Comparison of ENCODE assay signal across 10 cellular contexts in the genomic region with DNA sequence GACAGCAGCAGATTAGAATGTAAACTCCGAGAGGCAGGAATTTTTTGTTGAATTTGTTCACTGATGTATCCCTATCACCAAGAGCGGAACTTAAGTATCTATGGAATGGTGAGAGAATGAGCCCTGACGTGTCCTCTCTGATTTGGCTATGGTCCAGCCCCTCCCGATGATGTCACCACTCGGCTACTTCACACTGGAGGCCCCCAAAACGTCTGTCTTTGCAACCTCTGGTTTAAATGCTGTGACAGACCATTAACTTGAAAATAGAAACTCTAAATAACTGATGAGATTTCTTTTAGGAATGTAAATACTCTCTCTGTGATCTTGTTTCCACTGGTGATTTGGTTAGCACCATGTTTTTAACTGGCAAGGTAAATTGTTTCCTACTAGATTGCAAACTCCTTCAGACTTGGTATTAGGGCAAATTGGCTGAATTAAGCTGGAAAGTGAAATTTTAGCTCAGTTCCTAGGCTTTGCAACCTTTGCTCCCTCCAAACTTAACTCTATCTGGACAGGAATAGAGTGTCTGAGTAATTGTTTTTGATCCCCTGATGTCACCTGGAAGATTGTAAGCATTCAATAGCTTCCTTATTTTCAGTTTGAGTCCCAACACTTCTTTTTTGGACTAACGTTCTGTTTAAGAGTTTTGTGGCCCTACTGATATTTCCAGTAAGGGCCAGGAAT. TPM values are rescaled to one million over a fixed set of nuclear protein-coding genes. Genes with fewer than 3 reads are reported as not detected.
DNase-seq lines count a peak whose midpoint lies in the region; ATAC-seq and TF ChIP-seq lines count a peak whose summit lies in the region.
"Had no signal": no experiment of that assay in that cellular context is flagged by ENCODE, and none has a peak within 500 bp of the region (broad histone marks: within the 10 kb centered on the region; RNA-seq: fewer than 3 reads in every experiment).

No MANE protein-coding gene starts in this region.

- intact Hi-C loops in PC-3 (cut with micrococcal nuclease), result no loop called here

- POLR2A ChIA-PET in PC-3 (lab: Charles Lee; ENCODE audit: unreplicated experiment), result no interaction called here

- TF ChIP-seq CTCF in PC-3 (conservative IDR thresholded peaks at IDR 0.05; ENCODE audit: low read depth, low read length), result no peak
- TF ChIP-seq CTCF in fibroblast of lung (conservative IDR thresholded peaks at IDR 0.05 in 1 of 2, IDR thresholded peaks at IDR 0.05 in 1 of 2; ENCODE audit: low read depth in 1 of 2, low read length in 2 of 2), result no peak

- H3K9me3 ChIP-seq in PC-3 (ENCODE audit: low read length) (no peaks in the 10 kb centered on the region), fibroblast of lung (ENCODE audit: control insufficient read depth, insufficient read depth, low read depth, low read length) (no peaks in the 10 kb centered on the region)

- ATAC-seq in PC-3 (no peak), GM18520 (IDR thresholded peaks at IDR 0.05; ENCODE audit: unreplicated experiment) (no peak)

- peak; percentile 78 for DNase-seq in AG08396 (ENCODE audit: low spot score)
- DNase-seq in PC-3, result peak; percentile 37
- peak; percentile 95 to 97 for DNase-seq in fibroblast of lung (ENCODE audit: low read depth in 2 of 2)
- peak; percentile 90 for DNase-seq in myocyte (ENCODE audit: low read depth)
- no peak for DNase-seq in DMS79 (lab: John Stamatoyannopoulos, UW)
- DNase-seq in activated CD8-positive, alpha-beta memory T cell treated with anti-CD3 and anti-CD28 coated beads for 24 hours, result no peak
- DNase-seq in stimulated activated naive CD4-positive, alpha-beta T cell (lab: John Stamatoyannopoulos, UW), result no peak
- DNase-seq: COR-L47 had no signal

- no peaks in the 10 kb centered on the region for H3K9me2 ChIP-seq in PC-3 (replicated peaks; ENCODE audit: low read length)

- H3K27ac ChIP-seq in PC-3 (ENCODE audit: low read length) (no peak overlapping the region), fibroblast of lung (ENCODE audit: insufficient read depth, low read length) (peak overlapping the region; percentile 95)
- H3K27ac ChIP-seq: PC-9 had no signal

- no peak overlapping the region for H3K4me3 ChIP-seq in PC-3 (ENCODE audit: low read length)
- H3K4me3 ChIP-seq in fibroblast of lung (replicated peaks in 1 of 4; ENCODE audit: control extremely low read depth in 1 of 4, insufficient read depth in 1 of 4, low read depth in 3 of 4, low read length in 4 of 4), result peak overlapping the region in 2 of 4 experiments; percentile 20 to 28
- H3K4me3 ChIP-seq: PC-9 had no signal

- no peaks in the 10 kb centered on the region for H3F3A ChIP-seq in PC-3 (ENCODE audit: low read length, unreplicated experiment)

- CTCF ChIA-PET in PC-3 (lab: Charles Lee), result no interaction called here

- no peaks in the 10 kb centered on the region; the same call in 1 of the 2 replicates for H3K4me1 ChIP-seq in PC-3 (ENCODE audit: insufficient read depth, low read length)
- H3K4me1 ChIP-seq in fibroblast of lung (ENCODE audit: control insufficient read depth, extremely low read depth, insufficient read depth, low read length), result peaks cover 20% of the 10 kb centered on the region

- H3K27me3 ChIP-seq in PC-3 (ENCODE audit: low read length) (no peaks in the 10 kb centered on the region), fibroblast of lung (ENCODE audit: control insufficient read depth, insufficient read depth, low read length) (no peaks in the 10 kb centered on the region)

- H3K4me2 ChIP-seq in PC-3 (ENCODE audit: low read length), result no peak overlapping the region
- peak overlapping the region; percentile 96 for H3K4me2 ChIP-seq in fibroblast of lung (ENCODE audit: extremely low read depth, insufficient read depth, low read length)
- H3K4me2 ChIP-seq: PC-9 had no signal

- H4K20me1 ChIP-seq in PC-3 (ENCODE audit: low read length) (no peaks in the 10 kb centered on the region), fibroblast of lung (ENCODE audit: control insufficient read depth, extremely low read depth, insufficient read depth, low read length) (no peaks in the 10 kb centered on the region)

- H3K36me3 ChIP-seq in PC-3 (ENCODE audit: low read depth, low read length), result no peaks in the 10 kb centered on the region
- no peaks in the 10 kb centered on the region for H3K36me3 ChIP-seq in fibroblast of lung (ENCODE audit: control insufficient read depth, insufficient read depth, low read length)

- no peak overlapping the region for H3K9ac ChIP-seq in PC-3 (ENCODE audit: low read length)
- no peak overlapping the region for H3K9ac ChIP-seq in fibroblast of lung (ENCODE audit: insufficient read depth, low read length)

- H3K79me2 ChIP-seq in PC-3 (ENCODE audit: low read length), result no peaks in the 10 kb centered on the region
- H3K79me2 ChIP-seq in fibroblast of lung (ENCODE audit: control insufficient read depth, insufficient read depth, low read length), result no peaks in the 10 kb centered on the region

- BruUV-seq in PC-3 (replicated peaks; lab: Mats Ljungman, UMichigan), result no TSS peak

- H2AFZ ChIP-seq in PC-3 (ENCODE audit: low read length), result no peak overlapping the region
- no peak overlapping the region for H2AFZ ChIP-seq in fibroblast of lung (ENCODE audit: low read length)
- H2AFZ ChIP-seq: PC-9 had no signal

RNA-seq across cellular contexts. Expression of a gene that starts 19.1 kb away (rescaled TPM):
- not detected in 2 replicates for total RNA-seq in PC-3 (2014; rRNA removed)
- under 0.01 TPM in 2 replicates for total RNA-seq in fibroblast of lung
- polyA plus RNA-seq in fibroblast of lung, result 0.26 and 0.46 TPM in 2 replicates
- polyA plus RNA-seq in fibroblast of lung (2012), result 0.07 and 0.30 TPM in 2 replicates
- polyA minus RNA-seq in fibroblast of lung (ENCODE audit: low replicate concordance), result 0.56 TPM in 1 of 2 replicates, not detected in the other
- 0.16 and 0.24 TPM in 2 replicates for total RNA-seq in myocyte
- 0.11 TPM for polyA plus RNA-seq in myocyte (2012)

Comparison
In these comparisons a context has a peak if more than half of its experiments do, and no peak if none do; other contexts are left out.
1. DNase-seq: peak in AG08396 (single experiment), PC-3 (single experiment), fibroblast of lung (2 of 2) and myocyte (single experiment); none in DMS79 (single experiment), activated CD8-positive, alpha-beta memory T cell treated with anti-CD3 and anti-CD28 coated beads for 24 hours (single experiment) and stimulated activated naive CD4-positive, alpha-beta T cell (0 of 6).